Comparison of ENCODE assay signal across 19 cellular contexts in genomic region chr2:221323513-221323912, GRCh38.
"Had no signal": no experiment of that assay in that cellular context is flagged by ENCODE, and none has a peak within 500 bp of the region (broad histone marks: within the 10 kb centered on the region; RNA-seq: fewer than 3 reads in every experiment).

No MANE protein-coding gene starts in this region.

- H3K36me3 ChIP-seq: heart left ventricle, prostate gland had no signal

- H3K9ac ChIP-seq: parathyroid adenoma had no signal

- H3K79me2 ChIP-seq: parathyroid adenoma had no signal

- FAIRE-seq: endometrium, frontal cortex had no signal

- H2AFZ ChIP-seq: parathyroid adenoma had no signal

- H3K9me3 ChIP-seq: heart left ventricle, prostate gland had no signal

- H3K27ac ChIP-seq: dorsolateral prefrontal cortex, heart left ventricle, parathyroid adenoma, prostate gland had no signal

- H3K4me1 ChIP-seq: heart left ventricle, parathyroid adenoma, prostate gland had no signal

- DNase-seq: cortex of kidney; dorsolateral prefrontal cortex; effector CD8-positive, alpha-beta T cell; heart left ventricle; hypothalamus; islet precursor cell; mammary epithelial cell; naive thymus-derived CD4-positive, alpha-beta T cell; nephron progenitor cell; retina; stimulated activated naive CD4-positive, alpha-beta T cell treated with Interleukin-2 at 50 U/mL for 16 hours; trophoblast cell had no signal

- H3K4me3 ChIP-seq: dorsolateral prefrontal cortex, heart left ventricle, prostate gland had no signal

- ATAC-seq: esophagus mucosa; heart left ventricle; left lobe of liver; naive thymus-derived CD4-positive, alpha-beta T cell; sciatic nerve had no signal
